ENCODE assay signal across 28 cellular contexts in genomic region chr7:99428972-99429566, GRCh38. TPM values are rescaled to one million over a fixed set of nuclear protein-coding genes. Genes with fewer than 3 reads are reported as not detected.
A peak's percentile ranks its signal among the peaks of the same experiment; 100 is the strongest.
DNase-seq lines count a peak whose midpoint lies in the region; ATAC-seq and TF ChIP-seq lines count a peak whose summit lies in the region.
"Had no signal": no experiment of that assay in that cellular context is flagged by ENCODE, and none has a peak within 500 bp of the region (broad histone marks: within the 10 kb centered on the region; RNA-seq: fewer than 3 reads in every experiment).

No MANE protein-coding gene starts in this region.

- no peaks in the 10 kb centered on the region for H4K20me1 ChIP-seq in osteoblast (ENCODE audit: insufficient read depth, low read length)

- no peak overlapping the region for H3K4me2 ChIP-seq in osteoblast (ENCODE audit: insufficient read depth, low read length)
- H3K4me2 ChIP-seq: KMS-11, smooth muscle cell had no signal

- H3K36me3 Mint-ChIP-seq in activated T-cell treated with anti-CD3 and anti-CD28 coated beads, Interleukin-2, amount 50 U/mL, for 24 hours (ENCODE audit: low read depth), result peaks cover 73% of the 10 kb centered on the region
- peaks cover 4 to 9% of the 10 kb centered on the region in 2 donors for H3K36me3 Mint-ChIP-seq in activated T-cell treated with anti-CD3 and anti-CD28 coated beads, Interleukin-2, amount 50 U/mL, for 72 hours (ENCODE audit: insufficient read depth in 2 of 2)
- peaks cover 68% of the 10 kb centered on the region for H3K36me3 Mint-ChIP-seq in WTC11

- H3K9me3 Mint-ChIP-seq in activated T-cell treated with anti-CD3 and anti-CD28 coated beads, Interleukin-2, amount 50 U/mL, for 24 hours, result no peaks in the 10 kb centered on the region
- no peaks in the 10 kb centered on the region for H3K9me3 Mint-ChIP-seq in activated T-cell treated with anti-CD3 and anti-CD28 coated beads, Interleukin-2, amount 50 U/mL, for 72 hours
- H3K9me3 Mint-ChIP-seq in WTC11, result no peaks in the 10 kb centered on the region
- H3K9me3 Mint-ChIP-seq: neural crest cell; stimulated activated naive CD8-positive, alpha-beta T cell treated with anti-CD3 and anti-CD28 coated beads, Interleukin-15, Interleukin-2, amounts not matched to agents 100 ng/mL and 50 ng/mL, for 24 hours had no signal

- DNase-seq in activated T-cell treated with anti-CD3 and anti-CD28 coated beads, Interleukin-2, amount 50 U/mL, for 24 hours, result no peak
- DNase-seq in activated T-cell treated with anti-CD3 and anti-CD28 coated beads, Interleukin-2, amount 50 U/mL, for 72 hours, result no peak
- DNase-seq in WTC11 (ENCODE audit: low spot score), result no peak
- peak; percentile 52 for DNase-seq in osteoblast (ENCODE audit: insufficient read length, low spot score, missing footprints)
- DNase-seq in foreskin keratinocyte, result no peak
- DNase-seq in NCI-H446 treated with DMSO at 0.1 percent for 48 hours (lab: John Stamatoyannopoulos, UW), result no peak
- no peak for DNase-seq in T-helper 9 cell
- DNase-seq: BE2C, body of pancreas, cerebellar nuclear complex, dermis blood vessel endothelial cell, DMS153, foreskin fibroblast, left ventricle myocardium inferior, mesenchymal stem cell, NCI-H1417, NCI-H748 treated with DMSO at 0.1 percent for 48 hours, SW 1271, T1000 had no signal

- CTCF ChIA-PET in HEK293 (lab: Yijun Ruan, JAX), result no interaction called here
- CTCF ChIA-PET in WTC11 (lab: Charles Lee), result interaction anchor here (0.6 kb wide), 1 partner anchor 9 kb away, joined by 3 read pairs; no protein-coding TSS in a partner anchor

- H3K4me1 Mint-ChIP-seq in activated T-cell treated with anti-CD3 and anti-CD28 coated beads, Interleukin-2, amount 50 U/mL, for 24 hours (ENCODE audit: low read depth), result peaks cover 2% of the 10 kb centered on the region
- H3K4me1 Mint-ChIP-seq in activated T-cell treated with anti-CD3 and anti-CD28 coated beads, Interleukin-2, amount 50 U/mL, for 72 hours (ENCODE audit: low read depth), result no peaks in the 10 kb centered on the region
- no peaks in the 10 kb centered on the region for H3K4me1 Mint-ChIP-seq in WTC11
- H3K4me1 Mint-ChIP-seq: neural crest cell had no signal

- H3K27ac ChIP-seq in HEK293 (ENCODE audit: extremely low read depth, low read depth, low read length) (no peak overlapping the region), osteoblast (ENCODE audit: low read depth, low read length) (no peak overlapping the region), foreskin keratinocyte (no peak overlapping the region)
- H3K27ac ChIP-seq: body of pancreas, esophagus muscularis mucosa, heart left ventricle, KMS-11, left ventricle myocardium inferior, right atrium auricular region, thoracic aorta had no signal

- no peak overlapping the region for H2AFZ ChIP-seq in osteoblast (ENCODE audit: low read length)

- H3K27me3 Mint-ChIP-seq in activated T-cell treated with anti-CD3 and anti-CD28 coated beads, Interleukin-2, amount 50 U/mL, for 24 hours, result no peaks in the 10 kb centered on the region
- H3K27me3 Mint-ChIP-seq in activated T-cell treated with anti-CD3 and anti-CD28 coated beads, Interleukin-2, amount 50 U/mL, for 72 hours (ENCODE audit: low read depth), result no peaks in the 10 kb centered on the region
- no peaks in the 10 kb centered on the region for H3K27me3 Mint-ChIP-seq in WTC11 (ENCODE audit: low read depth)
- H3K27me3 Mint-ChIP-seq: stimulated activated naive CD8-positive, alpha-beta T cell treated with anti-CD3 and anti-CD28 coated beads, Interleukin-15, Interleukin-2, amounts not matched to agents 100 ng/mL and 50 ng/mL, for 24 hours had no signal

- ATAC-seq in activated T-cell treated with anti-CD3 and anti-CD28 coated beads, Interleukin-2, amount 50 U/mL, for 72 hours (replicated peaks in 1 of 2), result no peak
- no peak for ATAC-seq in WTC11
- no peak for ATAC-seq in foreskin keratinocyte
- ATAC-seq: body of pancreas had no signal

- H3K9me3 ChIP-seq in HEK293 (ENCODE audit: control insufficient read depth, insufficient read depth, low read depth, low read length) (no peaks in the 10 kb centered on the region), osteoblast (ENCODE audit: low read depth, low read length) (no peaks in the 10 kb centered on the region)
- H3K9me3 ChIP-seq: BE2C, body of pancreas, esophagus muscularis mucosa, heart left ventricle, left ventricle myocardium inferior, right atrium auricular region, thoracic aorta had no signal

- POLR2A ChIA-PET in HEK293 (lab: Yijun Ruan, JAX) (interaction anchor here (1.8 kb wide), 2 partner anchors 9 to 20 kb away, joined by 8 to 9 read pairs; partner anchors contain the start of genes BUD31, CPSF4, PDAP1 and PTCD1), WTC11 (lab: Charles Lee) (interaction anchor here (0.9 kb wide), 1 partner anchor 20 kb away, joined by 3 read pairs; the partner anchor contains the start of genes BUD31 and PDAP1)

- H3K79me2 ChIP-seq in osteoblast (ENCODE audit: insufficient read depth, low read length), result no peaks in the 10 kb centered on the region

- H3K36me3 ChIP-seq in HEK293 (ENCODE audit: control insufficient read depth in 2 of 2, insufficient read depth in 1 of 2, low read length in 2 of 2), result peaks cover 24 to 68% of the 10 kb centered on the region in 2 experiments
- H3K36me3 ChIP-seq in osteoblast (ENCODE audit: insufficient read depth, low read length), result peaks cover 23% of the 10 kb centered on the region

- H3K4me3 Mint-ChIP-seq in activated T-cell treated with anti-CD3 and anti-CD28 coated beads, Interleukin-2, amount 50 U/mL, for 24 hours, result no peak overlapping the region
- no peak overlapping the region for H3K4me3 Mint-ChIP-seq in activated T-cell treated with anti-CD3 and anti-CD28 coated beads, Interleukin-2, amount 50 U/mL, for 72 hours
- H3K4me3 Mint-ChIP-seq in WTC11, result no peak overlapping the region
- H3K4me3 Mint-ChIP-seq: neural crest cell; stimulated activated naive CD8-positive, alpha-beta T cell treated with anti-CD3 and anti-CD28 coated beads, Interleukin-15, Interleukin-2, amounts not matched to agents 100 ng/mL and 50 ng/mL, for 24 hours had no signal

- H3K4me3 ChIP-seq in HEK293 (ENCODE audit: low read depth, low read length), result no peak overlapping the region
- no peak overlapping the region for H3K4me3 ChIP-seq in osteoblast (ENCODE audit: insufficient read depth, low read length)
- H3K4me3 ChIP-seq: body of pancreas, esophagus muscularis mucosa, heart left ventricle, left ventricle myocardium inferior, right atrium auricular region, smooth muscle cell, thoracic aorta had no signal

- no peaks in the 10 kb centered on the region for H3K4me1 ChIP-seq in HEK293 (ENCODE audit: control insufficient read depth, insufficient read depth, low read length)
- H3K4me1 ChIP-seq in osteoblast (ENCODE audit: insufficient read depth, low read length), result no peaks in the 10 kb centered on the region
- no peaks in the 10 kb centered on the region for H3K4me1 ChIP-seq in foreskin keratinocyte
- H3K4me1 ChIP-seq: BE2C, body of pancreas, esophagus muscularis mucosa, heart left ventricle, left ventricle myocardium inferior, right atrium auricular region had no signal

- H3K27ac Mint-ChIP-seq in activated T-cell treated with anti-CD3 and anti-CD28 coated beads, Interleukin-2, amount 50 U/mL, for 24 hours, result peak overlapping the region; percentile 44
- no peak overlapping the region for H3K27ac Mint-ChIP-seq in activated T-cell treated with anti-CD3 and anti-CD28 coated beads, Interleukin-2, amount 50 U/mL, for 72 hours
- H3K27ac Mint-ChIP-seq in WTC11, result no peak overlapping the region
- H3K27ac Mint-ChIP-seq: stimulated activated naive CD8-positive, alpha-beta T cell treated with anti-CD3 and anti-CD28 coated beads, Interleukin-15, Interleukin-2, amounts not matched to agents 100 ng/mL and 50 ng/mL, for 24 hours had no signal

- no peaks in the 10 kb centered on the region for H3K27me3 ChIP-seq in osteoblast (ENCODE audit: insufficient read depth, low read length)
- no peaks in the 10 kb centered on the region for H3K27me3 ChIP-seq in foreskin keratinocyte
- H3K27me3 ChIP-seq: BE2C, body of pancreas, esophagus muscularis mucosa, heart left ventricle, right atrium auricular region had no signal

- TF ChIP-seq CTCF in HEK293 (tag by site-specific recombination; IDR thresholded peaks at IDR 0.05) (no peak), WTC11 (IDR thresholded peaks at IDR 0.05) (no peak), osteoblast (IDR thresholded peaks at IDR 0.05; ENCODE audit: extremely low read depth, low read depth, low read length) (no peak), foreskin keratinocyte (conservative IDR thresholded peaks at IDR 0.05) (no peak)

TF ChIP-seq in WTC11, 78 proteins besides CTCF, POLR2A, EP300 and RAD21:
- peak; percentile 75 for TF ChIP-seq ZNF121 (CRISPR knock-in tag; IDR thresholded peaks at IDR 0.05)
- TF ChIP-seq TCF7 (CRISPR knock-in tag; IDR thresholded peaks at IDR 0.05; ENCODE audit: low read depth), result no peak

RNA-seq across cellular contexts. Expression of gene PTCD1, which starts 9.5 kb away (rescaled TPM):
- total RNA-seq in activated T-cell treated with anti-CD3 and anti-CD28 coated beads, Interleukin-2, amount 50 U/mL, for 72 hours, result 1 to 10 TPM; 6.1 to 8.9 TPM
- total RNA-seq in WTC11 (2021) (8.8 to 11.4 TPM (median 11.1 TPM) in 3 replicates), osteoblast (5.3 and 7.6 TPM in 2 replicates), foreskin keratinocyte (5.1 and 5.3 TPM in 2 replicates)
- polyA plus RNA-seq in foreskin keratinocyte, result 3.1 and 3.3 TPM in 2 replicates

RNA-seq across cellular contexts. Expression of gene CPSF4, which starts 9.7 kb away (rescaled TPM):
- 10 to 100 TPM; 59.2 to 65.9 TPM for total RNA-seq in activated T-cell treated with anti-CD3 and anti-CD28 coated beads, Interleukin-2, amount 50 U/mL, for 72 hours
- total RNA-seq in WTC11 (2021) (79.1 to 109 TPM (median 85.8 TPM) in 3 replicates), osteoblast (80.2 and 101 TPM in 2 replicates), foreskin keratinocyte (37.1 and 38.1 TPM in 2 replicates)
- 39.7 and 41.8 TPM in 2 replicates for polyA plus RNA-seq in foreskin keratinocyte

RNA-seq across cellular contexts. Expression of gene BUD31, which starts 20.3 kb away (rescaled TPM):
- 100 to 1,000 TPM; 218 to 228 TPM for total RNA-seq in activated T-cell treated with anti-CD3 and anti-CD28 coated beads, Interleukin-2, amount 50 U/mL, for 72 hours
- total RNA-seq in WTC11 (2021) (98.4 to 99.5 TPM (median 98.7 TPM) in 3 replicates), osteoblast (122 and 124 TPM in 2 replicates), foreskin keratinocyte (111 and 122 TPM in 2 replicates)
- polyA plus RNA-seq in foreskin keratinocyte, result 140 and 156 TPM in 2 replicates

RNA-seq across cellular contexts. Expression of gene PDAP1, which starts 20.7 kb away (rescaled TPM):
- 100 to 1,000 TPM in 1 of 2 donors, 10 to 100 TPM in 1; 95.0 to 108 TPM for total RNA-seq in activated T-cell treated with anti-CD3 and anti-CD28 coated beads, Interleukin-2, amount 50 U/mL, for 72 hours
- total RNA-seq in WTC11 (2021) (157 to 177 TPM (median 160 TPM) in 3 replicates), osteoblast (33.0 and 33.7 TPM in 2 replicates), foreskin keratinocyte (126 and 147 TPM in 2 replicates)
- 288 and 315 TPM in 2 replicates for polyA plus RNA-seq in foreskin keratinocyte

RNA-seq across cellular contexts. Expression of gene ATP5MF, which starts 36.9 kb away (rescaled TPM):
- 100 to 1,000 TPM; 218 to 229 TPM for total RNA-seq in activated T-cell treated with anti-CD3 and anti-CD28 coated beads, Interleukin-2, amount 50 U/mL, for 72 hours
- total RNA-seq in WTC11 (2021), result 454 to 480 TPM (median 463 TPM) in 3 replicates
- 330 and 342 TPM in 2 replicates for total RNA-seq in osteoblast
- 574 and 629 TPM in 2 replicates for total RNA-seq in foreskin keratinocyte
- 1,137 and 1,181 TPM in 2 replicates for polyA plus RNA-seq in foreskin keratinocyte
